1 cellular context compared by ENCODE assay signal in the genomic region with DNA sequence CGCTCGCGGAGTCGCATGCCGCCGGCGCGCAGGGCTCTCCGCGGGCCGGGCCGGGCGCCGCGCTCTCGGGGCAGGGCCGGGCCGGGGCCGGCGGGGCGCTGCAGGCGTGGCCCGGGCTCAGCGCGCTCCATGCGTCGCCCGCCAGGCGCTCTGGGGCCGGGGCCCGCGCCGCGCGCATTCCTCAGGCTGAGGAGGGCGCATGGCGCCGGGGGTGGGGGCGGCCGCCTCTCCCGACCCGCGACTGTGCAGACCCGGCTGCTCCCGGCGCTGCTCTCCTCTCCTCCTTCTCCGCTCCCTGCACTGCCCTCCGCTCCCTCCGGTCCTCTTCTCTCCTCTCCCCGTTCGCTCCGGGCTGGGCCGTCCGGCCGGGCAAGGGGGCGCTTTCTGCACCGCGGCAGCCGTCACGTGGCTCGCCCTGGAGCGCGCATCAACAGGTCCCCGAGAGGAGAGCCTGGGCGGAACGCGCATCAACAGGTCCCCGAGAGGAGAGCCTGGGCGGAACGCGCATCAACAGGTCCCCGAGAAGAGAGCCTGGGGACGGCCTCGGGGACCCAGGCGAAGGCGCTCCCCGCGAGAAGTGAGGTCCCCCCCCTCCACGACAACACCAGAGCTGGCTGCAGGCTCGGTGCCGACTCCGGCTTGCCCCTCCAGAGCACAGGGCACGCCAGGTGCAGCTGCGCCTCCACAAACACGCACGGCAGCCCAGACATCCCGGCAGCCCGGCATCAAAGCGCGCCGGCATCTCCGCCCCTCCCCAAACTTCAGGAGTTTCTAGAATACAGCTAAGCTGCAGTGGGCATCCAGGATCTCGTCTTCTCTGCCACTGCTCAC.
TF ChIP-seq lines count a peak whose summit lies in the region.

No MANE protein-coding gene starts in this region.

TF ChIP-seq in HepG2, 621 proteins besides CTCF, POLR2A, EP300 and RAD21 (continues in another document):
- TF ChIP-seq GFI1 (CRISPR knock-in tag; IDR thresholded peaks at IDR 0.05; ENCODE audit: borderline replicate concordance) (no peak), ZNF138 (CRISPR knock-in tag; IDR thresholded peaks at IDR 0.05; ENCODE audit: low read depth) (no peak; the same call in 1 of the 2 replicates), MTF2 (CRISPR knock-in tag; IDR thresholded peaks at IDR 0.05; ENCODE audit: borderline replicate concordance) (0 out of 2 replicates have a peak, but pooled peaks have one; percentile 26), CEBPZ (IDR thresholded peaks at IDR 0.05; ENCODE audit: low read length) (no peak), ZNF747 (CRISPR knock-in tag; IDR thresholded peaks at IDR 0.05; ENCODE audit: borderline replicate concordance) (no peak), DMAP1 (CRISPR knock-in tag; IDR thresholded peaks at IDR 0.05) (peak; percentile 62; the same call in 1 of the 2 replicates), RBM39 (IDR thresholded peaks at IDR 0.05; ENCODE audit: low read depth, low read length, poor library complexity, severe bottlenecking) (no peak), ZNF660 (CRISPR knock-in tag; IDR thresholded peaks at IDR 0.05; ENCODE audit: borderline replicate concordance, low read depth) (no peak), MEIS1 (CRISPR knock-in tag; IDR thresholded peaks at IDR 0.05; ENCODE audit: borderline replicate concordance) (peak; percentile 38; the same call in 1 of the 2 replicates), FOXM1 (CRISPR knock-in tag; IDR thresholded peaks at IDR 0.05) (no peak), PHF8 (CRISPR knock-in tag; IDR thresholded peaks at IDR 0.05) (peak; percentile 76), HES4 (CRISPR knock-in tag; IDR thresholded peaks at IDR 0.05; ENCODE audit: borderline replicate concordance) (no peak), MAFK (conservative IDR thresholded peaks at IDR 0.05 in 1 of 2, IDR thresholded peaks at IDR 0.05 in 1 of 2; ENCODE audit: low read length in 2 of 2) (no peak), ZNF3 (CRISPR knock-in tag; IDR thresholded peaks at IDR 0.05) (no peak), PTBP1 (IDR thresholded peaks at IDR 0.05; ENCODE audit: low read depth, low read length, poor library complexity, severe bottlenecking) (no peak), HDAC2 (CRISPR knock-in tag; IDR thresholded peaks at IDR 0.05) (no peak), ZSCAN9 (CRISPR knock-in tag; IDR thresholded peaks at IDR 0.05; ENCODE audit: borderline replicate concordance) (no peak), HNRNPLL (IDR thresholded peaks at IDR 0.05; ENCODE audit: low read depth, low read length, poor library complexity, severe bottlenecking) (peak; percentile 45), TCF12 (IDR thresholded peaks at IDR 0.05) (no peak), TCF12 (CRISPR knock-in tag; IDR thresholded peaks at IDR 0.05) (no peak), TOPORS (CRISPR knock-in tag; IDR thresholded peaks at IDR 0.05) (no peak), ZNF232 (CRISPR knock-in tag; IDR thresholded peaks at IDR 0.05; ENCODE audit: borderline replicate concordance) (no peak), TFDP2 (CRISPR knock-in tag; IDR thresholded peaks at IDR 0.05) (peak; percentile 18; the same call in 1 of the 2 replicates), AKAP8 (CRISPR knock-in tag; IDR thresholded peaks at IDR 0.05) (no peak), ZFP1 (CRISPR knock-in tag; IDR thresholded peaks at IDR 0.05) (no peak), SP5 (CRISPR knock-in tag; IDR thresholded peaks at IDR 0.05; ENCODE audit: borderline replicate concordance, low read depth) (no peak), PRMT3 (CRISPR knock-in tag; IDR thresholded peaks at IDR 0.05; ENCODE audit: borderline replicate concordance, low read depth) (no peak), PHB2 (IDR thresholded peaks at IDR 0.05; ENCODE audit: partially characterized antibody) (no peak), SP4 (CRISPR knock-in tag; IDR thresholded peaks at IDR 0.05) (no peak), ZNF672 (CRISPR knock-in tag; IDR thresholded peaks at IDR 0.05) (no peak), DDIT3 (CRISPR knock-in tag; IDR thresholded peaks at IDR 0.05) (no peak), ZBTB44 (CRISPR knock-in tag; IDR thresholded peaks at IDR 0.05) (no peak), ZFP36L1 (CRISPR knock-in tag; IDR thresholded peaks at IDR 0.05) (no peak), NFKBIZ (CRISPR knock-in tag; IDR thresholded peaks at IDR 0.05) (no peak), ZNF501 (CRISPR knock-in tag; IDR thresholded peaks at IDR 0.05) (peak; percentile 42; the same call in 1 of the 2 replicates), RBFOX2 (IDR thresholded peaks at IDR 0.05; ENCODE audit: low read depth, low read length) (peak; percentile 59; the same call in 1 of the 2 replicates), ZNF674 (CRISPR knock-in tag; IDR thresholded peaks at IDR 0.05; ENCODE audit: low read depth) (no peak), ATRX (CRISPR knock-in tag; IDR thresholded peaks at IDR 0.05; ENCODE audit: borderline replicate concordance) (no peak), ZNF124 (CRISPR knock-in tag; IDR thresholded peaks at IDR 0.05) (no peak)
- TF ChIP-seq, protein P1, sequence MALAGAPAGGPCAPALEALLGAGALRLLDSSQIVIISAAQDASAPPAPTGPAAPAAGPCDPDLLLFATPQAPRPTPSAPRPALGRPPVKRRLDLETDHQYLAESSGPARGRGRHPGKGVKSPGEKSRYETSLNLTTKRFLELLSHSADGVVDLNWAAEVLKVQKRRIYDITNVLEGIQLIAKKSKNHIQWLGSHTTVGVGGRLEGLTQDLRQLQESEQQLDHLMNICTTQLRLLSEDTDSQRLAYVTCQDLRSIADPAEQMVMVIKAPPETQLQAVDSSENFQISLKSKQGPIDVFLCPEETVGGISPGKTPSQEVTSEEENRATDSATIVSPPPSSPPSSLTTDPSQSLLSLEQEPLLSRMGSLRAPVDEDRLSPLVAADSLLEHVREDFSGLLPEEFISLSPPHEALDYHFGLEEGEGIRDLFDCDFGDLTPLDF (CRISPR knock-in tag; IDR thresholded peaks at IDR 0.05), result no peak
- TF ChIP-seq, protein P2, sequence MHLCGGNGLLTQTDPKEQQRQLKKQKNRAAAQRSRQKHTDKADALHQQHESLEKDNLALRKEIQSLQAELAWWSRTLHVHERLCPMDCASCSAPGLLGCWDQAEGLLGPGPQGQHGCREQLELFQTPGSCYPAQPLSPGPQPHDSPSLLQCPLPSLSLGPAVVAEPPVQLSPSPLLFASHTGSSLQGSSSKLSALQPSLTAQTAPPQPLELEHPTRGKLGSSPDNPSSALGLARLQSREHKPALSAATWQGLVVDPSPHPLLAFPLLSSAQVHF (CRISPR knock-in tag; IDR thresholded peaks at IDR 0.05), result no peak
- TF ChIP-seq, protein P3, sequence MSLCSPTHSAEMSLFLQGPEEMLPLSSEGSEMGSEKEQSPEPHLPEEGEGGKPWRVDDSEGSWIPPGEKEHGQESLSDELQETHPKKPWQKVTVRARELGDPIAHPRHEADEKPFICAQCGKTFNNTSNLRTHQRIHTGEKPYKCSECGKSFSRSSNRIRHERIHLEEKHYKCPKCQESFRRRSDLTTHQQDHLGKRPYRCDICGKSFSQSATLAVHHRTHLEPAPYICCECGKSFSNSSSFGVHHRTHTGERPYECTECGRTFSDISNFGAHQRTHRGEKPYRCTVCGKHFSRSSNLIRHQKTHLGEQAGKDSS (CRISPR knock-in tag; IDR thresholded peaks at IDR 0.05; ENCODE audit: borderline replicate concordance, low read depth), result no peak
- TF ChIP-seq, protein P4, sequence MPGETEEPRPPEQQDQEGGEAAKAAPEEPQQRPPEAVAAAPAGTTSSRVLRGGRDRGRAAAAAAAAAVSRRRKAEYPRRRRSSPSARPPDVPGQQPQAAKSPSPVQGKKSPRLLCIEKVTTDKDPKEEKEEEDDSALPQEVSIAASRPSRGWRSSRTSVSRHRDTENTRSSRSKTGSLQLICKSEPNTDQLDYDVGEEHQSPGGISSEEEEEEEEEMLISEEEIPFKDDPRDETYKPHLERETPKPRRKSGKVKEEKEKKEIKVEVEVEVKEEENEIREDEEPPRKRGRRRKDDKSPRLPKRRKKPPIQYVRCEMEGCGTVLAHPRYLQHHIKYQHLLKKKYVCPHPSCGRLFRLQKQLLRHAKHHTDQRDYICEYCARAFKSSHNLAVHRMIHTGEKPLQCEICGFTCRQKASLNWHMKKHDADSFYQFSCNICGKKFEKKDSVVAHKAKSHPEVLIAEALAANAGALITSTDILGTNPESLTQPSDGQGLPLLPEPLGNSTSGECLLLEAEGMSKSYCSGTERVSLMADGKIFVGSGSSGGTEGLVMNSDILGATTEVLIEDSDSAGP (CRISPR knock-in tag; IDR thresholded peaks at IDR 0.05; ENCODE audit: borderline replicate concordance), result peak; percentile 44; the same call in 1 of the 2 replicates
- TF ChIP-seq, protein P5, sequence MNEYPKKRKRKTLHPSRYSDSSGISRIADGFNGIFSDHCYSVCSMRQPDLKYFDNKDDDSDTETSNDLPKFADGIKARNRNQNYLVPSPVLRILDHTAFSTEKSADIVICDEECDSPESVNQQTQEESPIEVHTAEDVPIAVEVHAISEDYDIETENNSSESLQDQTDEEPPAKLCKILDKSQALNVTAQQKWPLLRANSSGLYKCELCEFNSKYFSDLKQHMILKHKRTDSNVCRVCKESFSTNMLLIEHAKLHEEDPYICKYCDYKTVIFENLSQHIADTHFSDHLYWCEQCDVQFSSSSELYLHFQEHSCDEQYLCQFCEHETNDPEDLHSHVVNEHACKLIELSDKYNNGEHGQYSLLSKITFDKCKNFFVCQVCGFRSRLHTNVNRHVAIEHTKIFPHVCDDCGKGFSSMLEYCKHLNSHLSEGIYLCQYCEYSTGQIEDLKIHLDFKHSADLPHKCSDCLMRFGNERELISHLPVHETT (CRISPR knock-in tag; conservative IDR thresholded peaks at IDR 0.05), result 0 out of 2 replicates have a peak, but pooled peaks have one; percentile 14
- TF ChIP-seq, protein P6, sequence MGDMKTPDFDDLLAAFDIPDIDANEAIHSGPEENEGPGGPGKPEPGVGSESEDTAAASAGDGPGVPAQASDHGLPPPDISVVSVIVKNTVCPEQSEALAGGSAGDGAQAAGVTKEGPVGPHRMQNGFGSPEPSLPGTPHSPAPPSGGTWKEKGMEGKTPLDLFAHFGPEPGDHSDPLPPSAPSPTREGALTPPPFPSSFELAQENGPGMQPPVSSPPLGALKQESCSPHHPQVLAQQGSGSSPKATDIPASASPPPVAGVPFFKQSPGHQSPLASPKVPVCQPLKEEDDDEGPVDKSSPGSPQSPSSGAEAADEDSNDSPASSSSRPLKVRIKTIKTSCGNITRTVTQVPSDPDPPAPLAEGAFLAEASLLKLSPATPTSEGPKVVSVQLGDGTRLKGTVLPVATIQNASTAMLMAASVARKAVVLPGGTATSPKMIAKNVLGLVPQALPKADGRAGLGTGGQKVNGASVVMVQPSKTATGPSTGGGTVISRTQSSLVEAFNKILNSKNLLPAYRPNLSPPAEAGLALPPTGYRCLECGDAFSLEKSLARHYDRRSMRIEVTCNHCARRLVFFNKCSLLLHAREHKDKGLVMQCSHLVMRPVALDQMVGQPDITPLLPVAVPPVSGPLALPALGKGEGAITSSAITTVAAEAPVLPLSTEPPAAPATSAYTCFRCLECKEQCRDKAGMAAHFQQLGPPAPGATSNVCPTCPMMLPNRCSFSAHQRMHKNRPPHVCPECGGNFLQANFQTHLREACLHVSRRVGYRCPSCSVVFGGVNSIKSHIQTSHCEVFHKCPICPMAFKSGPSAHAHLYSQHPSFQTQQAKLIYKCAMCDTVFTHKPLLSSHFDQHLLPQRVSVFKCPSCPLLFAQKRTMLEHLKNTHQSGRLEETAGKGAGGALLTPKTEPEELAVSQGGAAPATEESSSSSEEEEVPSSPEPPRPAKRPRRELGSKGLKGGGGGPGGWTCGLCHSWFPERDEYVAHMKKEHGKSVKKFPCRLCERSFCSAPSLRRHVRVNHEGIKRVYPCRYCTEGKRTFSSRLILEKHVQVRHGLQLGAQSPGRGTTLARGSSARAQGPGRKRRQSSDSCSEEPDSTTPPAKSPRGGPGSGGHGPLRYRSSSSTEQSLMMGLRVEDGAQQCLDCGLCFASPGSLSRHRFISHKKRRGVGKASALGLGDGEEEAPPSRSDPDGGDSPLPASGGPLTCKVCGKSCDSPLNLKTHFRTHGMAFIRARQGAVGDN (CRISPR knock-in tag; IDR thresholded peaks at IDR 0.05), result peak; percentile 68
